9 cellular contexts compared by ENCODE assay signal in the genomic region with DNA sequence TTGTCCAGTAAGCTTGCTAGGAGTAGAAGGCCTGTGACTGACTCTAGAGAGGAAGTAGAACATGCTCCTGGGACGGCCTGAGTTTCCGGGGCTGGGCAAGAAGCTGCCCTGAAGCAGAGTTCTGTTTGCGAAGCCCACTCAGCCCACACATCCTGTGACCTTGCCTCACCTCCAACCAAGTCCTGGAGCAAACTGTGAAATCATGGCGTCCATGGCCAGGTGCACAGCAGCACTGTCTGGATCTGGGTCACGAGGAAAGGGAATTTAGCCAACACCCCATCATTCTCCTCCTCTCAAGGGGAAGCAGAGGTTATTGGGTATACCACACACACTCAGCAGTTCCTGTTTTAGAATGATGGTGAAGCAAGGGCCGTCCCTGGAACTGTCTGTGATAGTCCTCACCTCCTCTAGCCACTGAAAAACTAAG.
DNase-seq lines count a peak whose midpoint lies in the region; ATAC-seq and TF ChIP-seq lines count a peak whose summit lies in the region.
"Had no signal": no experiment of that assay in that cellular context is flagged by ENCODE, and none has a peak within 500 bp of the region (broad histone marks: within the 10 kb centered on the region; RNA-seq: fewer than 3 reads in every experiment).

No MANE protein-coding gene starts in this region.

- intact Hi-C loops in CD4-positive, alpha-beta T cell (cut with DNase I, micrococcal nuclease): loop anchor here (1.0 to 5.0 kb wide), 5 partner anchors 61 to 666 kb away; no protein-coding TSS in a partner anchor
- intact Hi-C loops in activated B cell treated with CpG ODN at 0.5 μM for 24 hours (cut with micrococcal nuclease) (loop anchor here (1.0 to 2.0 kb wide), 2 partner anchors 64 to 73 kb away; no protein-coding TSS in a partner anchor), left lung (cut with DNase I) (loop anchor here in 1 of 2 donors (2.0 to 10.0 kb wide), 2 partner anchors 119 to 527 kb away; partner anchors contain the start of gene CD24)

- H3K9me3 Mint-ChIP-seq in CD4-positive, alpha-beta T cell: no peaks in the 10 kb centered on the region
- H3K9me3 Mint-ChIP-seq in activated B cell treated with CpG ODN at 0.5 μM for 24 hours (no peaks in the 10 kb centered on the region), HFFc6 (no peaks in the 10 kb centered on the region)

- H3K27me3 ChIP-seq in CD4-positive, alpha-beta T cell (ENCODE audit: control insufficient read depth, insufficient read depth, low read length): peaks cover 8% of the 10 kb centered on the region
- H3K27me3 ChIP-seq in left lung: no peaks in the 10 kb centered on the region

- POLR2A ChIA-PET in CD4-positive, alpha-beta T cell (lab: Charles Lee): interaction anchor here (0.7 to 1.1 kb wide), 3 partner anchors 64 to 113 kb away, joined by 3 read pairs; no protein-coding TSS in a partner anchor
- POLR2A ChIA-PET in activated B cell treated with CpG ODN at 0.5 μM for 24 hours (lab: Charles Lee): interaction anchor here (1.0 to 2.4 kb wide), 8 partner anchors 61 to 531 kb away, joined by 3 to 10 read pairs (median 4); partner anchors contain the start of gene ATG5

- no peak overlapping the region for H3K4me3 Mint-ChIP-seq in CD4-positive, alpha-beta T cell
- H3K4me3 Mint-ChIP-seq in activated B cell treated with CpG ODN at 0.5 μM for 24 hours: peak overlapping the region; percentile 42
- no peak overlapping the region for H3K4me3 Mint-ChIP-seq in HFFc6

- DNase-seq in CD4-positive, alpha-beta T cell: peak in 4 of 10 experiments; percentile 1 to 17 (median 12)
- DNase-seq in activated B cell treated with CpG ODN at 0.5 μM for 24 hours (peak; percentile 40), left lung (peak; percentile 59 to 81), HFFc6 (no peak), dedifferentiated amniotic fluid mesenchymal stem cell (ENCODE audit: extremely low spot score) (no peak), mucosa of gallbladder (ENCODE audit: low spot score) (no peak)

- peaks cover 8% of the 10 kb centered on the region for H3K27me3 Mint-ChIP-seq in CD4-positive, alpha-beta T cell
- H3K27me3 Mint-ChIP-seq in activated B cell treated with CpG ODN at 0.5 μM for 24 hours (peaks cover 1% of the 10 kb centered on the region), HFFc6 (ENCODE audit: insufficient read depth) (peaks cover 6% of the 10 kb centered on the region)

- H3K4me1 ChIP-seq in left lung: peaks cover 4 to 46% of the 10 kb centered on the region in 2 donors

- H3K27ac Mint-ChIP-seq in CD4-positive, alpha-beta T cell: peak overlapping the region; percentile 24
- H3K27ac Mint-ChIP-seq in activated B cell treated with CpG ODN at 0.5 μM for 24 hours (peak overlapping the region; percentile 92), HFFc6 (no peak overlapping the region)

- H3K36me3 ChIP-seq in left lung: no peaks in the 10 kb centered on the region

- CTCF ChIA-PET in CD4-positive, alpha-beta T cell (lab: Charles Lee): interaction anchor here (3.9 kb wide), 1 partner anchor 118 kb away, joined by 32 read pairs; no protein-coding TSS in a partner anchor
- CTCF ChIA-PET in activated B cell treated with CpG ODN at 0.5 μM for 24 hours (lab: Charles Lee): interaction anchor here (0.8 to 7.0 kb wide), 13 partner anchors 61 to 550 kb away, joined by 3 to 148 read pairs (median 5); no protein-coding TSS in a partner anchor

- no peak for TF ChIP-seq CTCF in CD4-positive, alpha-beta T cell (IDR thresholded peaks at IDR 0.05)
- TF ChIP-seq CTCF in activated B cell treated with CpG ODN at 0.5 μM for 24 hours (IDR thresholded peaks at IDR 0.05): no peak
- no peak for TF ChIP-seq CTCF in left lung (IDR thresholded peaks at IDR 0.05)
- no peak for TF ChIP-seq CTCF in HFFc6 (IDR thresholded peaks at IDR 0.05)

- ATAC-seq in CD4-positive, alpha-beta T cell (ENCODE audit: poor library complexity): peak; percentile 37
- peak; percentile 61 for ATAC-seq in HG02642 (IDR thresholded peaks at IDR 0.05; ENCODE audit: poor library complexity, unreplicated experiment)
- peak; percentile 84 for ATAC-seq in activated B cell treated with CpG ODN at 0.5 μM for 24 hours (ENCODE audit: low read depth)
- peak; percentile 56 for ATAC-seq in left lung
- no peak for ATAC-seq in GM18907 (IDR thresholded peaks at IDR 0.05; ENCODE audit: unreplicated experiment)

- no peaks in the 10 kb centered on the region for H3K9me3 ChIP-seq in CD4-positive, alpha-beta T cell (ENCODE audit: control insufficient read depth, low read length)
- H3K9me3 ChIP-seq in left lung: no peaks in the 10 kb centered on the region

- peaks cover 15% of the 10 kb centered on the region for H3K4me1 Mint-ChIP-seq in CD4-positive, alpha-beta T cell (ENCODE audit: low read depth)
- H3K4me1 Mint-ChIP-seq in activated B cell treated with CpG ODN at 0.5 μM for 24 hours (peaks cover 16% of the 10 kb centered on the region), HFFc6 (ENCODE audit: low read depth) (peaks cover 18% of the 10 kb centered on the region)

- no peak overlapping the region for H3K27ac ChIP-seq in CD4-positive, alpha-beta T cell (ENCODE audit: low read depth, low read length)
- peak overlapping the region in 1 of 2 donors; percentile 88 for H3K27ac ChIP-seq in left lung
- H3K27ac ChIP-seq: KMS-11 had no signal

- H3K36me3 Mint-ChIP-seq in CD4-positive, alpha-beta T cell (ENCODE audit: low read depth): no peaks in the 10 kb centered on the region
- H3K36me3 Mint-ChIP-seq in activated B cell treated with CpG ODN at 0.5 μM for 24 hours (ENCODE audit: low read depth) (no peaks in the 10 kb centered on the region), HFFc6 (ENCODE audit: low read depth) (no peaks in the 10 kb centered on the region)

- H3K4me3 ChIP-seq in left lung: no peak overlapping the region

Comparison
In these comparisons a context has a peak if more than half of its experiments do, and no peak if none do; other contexts are left out.
1. DNase-seq: peak in activated B cell treated with CpG ODN at 0.5 μM for 24 hours (single experiment) and left lung (2 of 2); none in HFFc6 (single experiment), dedifferentiated amniotic fluid mesenchymal stem cell (single experiment) and mucosa of gallbladder (single experiment).